Comparison of ENCODE assay signal across 16 cellular contexts in genomic region chr1:9736241-9736640, GRCh38.
DNase-seq lines count a peak whose midpoint lies in the region; ATAC-seq and TF ChIP-seq lines count a peak whose summit lies in the region.
"Had no signal": no experiment of that assay in that cellular context is flagged by ENCODE, and none has a peak within 500 bp of the region (broad histone marks: within the 10 kb centered on the region; RNA-seq: fewer than 3 reads in every experiment).

No MANE protein-coding gene starts in this region.

- H3K36me3 ChIP-seq in BLaER1 treated with 17β-estradiol and CSF1 and Interleukin-3, amounts not matched to agents 10 nM and 100 nM: peaks cover 61 to 100% (median 92%) of the 10 kb centered on the region in 11 experiments
- peaks cover 25 to 84% (median 36%) of the 10 kb centered on the region in 3 experiments for H3K36me3 ChIP-seq in naive thymus-derived CD4-positive, alpha-beta T cell (ENCODE audit: control insufficient read depth in 2 of 3, insufficient read depth in 3 of 3, low read length in 3 of 3)

- no peak for TF ChIP-seq CTCF in activated CD8-positive, alpha-beta T cell treated with anti-CD3 and anti-CD28 coated beads for 36 hours (IDR thresholded peaks at IDR 0.05)

- intact Hi-C loops in activated CD8-positive, alpha-beta T cell treated with anti-CD3 and anti-CD28 coated beads for 36 hours (cut with micrococcal nuclease): no loop called here
- intact Hi-C loops in naive thymus-derived CD4-positive, alpha-beta T cell (cut with micrococcal nuclease): no loop called here

- no peak for ATAC-seq in activated CD8-positive, alpha-beta T cell treated with anti-CD3 and anti-CD28 coated beads, Interleukin-2, amount 10 ng/mL, durations not matched to agents 7 days and 5 days
- ATAC-seq in activated CD8-positive, alpha-beta T cell treated with anti-CD3 and anti-CD28 coated beads for 36 hours: no peak
- no peak for ATAC-seq in T-cell (replicated peaks in 1 of 4)
- no peak for ATAC-seq in naive thymus-derived CD4-positive, alpha-beta T cell
- ATAC-seq in HG03108 (IDR thresholded peaks at IDR 0.05; ENCODE audit: unreplicated experiment): no peak
- no peak for ATAC-seq in GM18498 (IDR thresholded peaks at IDR 0.05; ENCODE audit: unreplicated experiment)
- ATAC-seq: HCT116 had no signal

- H3K27me3 ChIP-seq in BLaER1 treated with 17β-estradiol and CSF1 and Interleukin-3, amounts not matched to agents 10 nM and 100 nM: no peaks in the 10 kb centered on the region
- no peaks in the 10 kb centered on the region for H3K27me3 ChIP-seq in naive thymus-derived CD4-positive, alpha-beta T cell (ENCODE audit: control insufficient read depth in 2 of 2, insufficient read depth in 2 of 2, low read length in 2 of 2)

- POLR2A ChIA-PET in activated CD8-positive, alpha-beta T cell treated with anti-CD3 and anti-CD28 coated beads, Interleukin-2, amount 10 ng/mL, durations not matched to agents 7 days and 5 days (lab: Charles Lee): no interaction called here
- POLR2A ChIA-PET in activated CD8-positive, alpha-beta T cell treated with anti-CD3 and anti-CD28 coated beads for 36 hours (lab: Charles Lee): no interaction called here
- POLR2A ChIA-PET in T-cell (lab: Charles Lee): no interaction called here
- POLR2A ChIA-PET in naive thymus-derived CD4-positive, alpha-beta T cell (lab: Charles Lee): interaction anchor here (1.0 to 3.8 kb wide), 3 partner anchors 10 to 20 kb away, joined by 3 to 16 read pairs (median 11); no protein-coding TSS in a partner anchor

- no peak overlapping the region for H3K4me3 Mint-ChIP-seq in activated CD8-positive, alpha-beta T cell treated with anti-CD3 and anti-CD28 coated beads, Interleukin-2, amount 10 ng/mL, durations not matched to agents 7 days and 5 days
- no peak overlapping the region for H3K4me3 Mint-ChIP-seq in activated CD8-positive, alpha-beta T cell treated with anti-CD3 and anti-CD28 coated beads for 36 hours
- H3K4me3 Mint-ChIP-seq in T-cell: no peak overlapping the region
- H3K4me3 Mint-ChIP-seq in naive thymus-derived CD4-positive, alpha-beta T cell: peak overlapping the region in 2 of 10 donors; percentile 19 to 50
- H3K4me3 Mint-ChIP-seq: CD4-positive, alpha-beta T cell had no signal

- no peaks in the 10 kb centered on the region for H3K27me3 Mint-ChIP-seq in activated CD8-positive, alpha-beta T cell treated with anti-CD3 and anti-CD28 coated beads, Interleukin-2, amount 10 ng/mL, durations not matched to agents 7 days and 5 days (ENCODE audit: low read depth)
- no peaks in the 10 kb centered on the region for H3K27me3 Mint-ChIP-seq in activated CD8-positive, alpha-beta T cell treated with anti-CD3 and anti-CD28 coated beads for 36 hours
- H3K27me3 Mint-ChIP-seq in T-cell: no peaks in the 10 kb centered on the region
- H3K27me3 Mint-ChIP-seq in naive thymus-derived CD4-positive, alpha-beta T cell: no peaks in the 10 kb centered on the region
- H3K27me3 Mint-ChIP-seq: CD4-positive, alpha-beta T cell had no signal

- no peak overlapping the region for H3K4me3 ChIP-seq in BLaER1 treated with 17β-estradiol and CSF1 and Interleukin-3, amounts not matched to agents 10 nM and 100 nM
- H3K4me3 ChIP-seq in naive thymus-derived CD4-positive, alpha-beta T cell (ENCODE audit: low read length): no peak overlapping the region
- H3K4me3 ChIP-seq: GM23248 had no signal

- peak overlapping the region; percentile 63 to 85 (median 75) for H3K4me2 ChIP-seq in BLaER1 treated with 17β-estradiol and CSF1 and Interleukin-3, amounts not matched to agents 10 nM and 100 nM

- peaks cover 0 to 9% (median 0%) of the 10 kb centered on the region in 11 experiments; a peak in 4 of 22 replicates for H3K9me3 ChIP-seq in BLaER1 treated with 17β-estradiol and CSF1 and Interleukin-3, amounts not matched to agents 10 nM and 100 nM (replicated peaks in 1 of 11)
- H3K9me3 ChIP-seq in naive thymus-derived CD4-positive, alpha-beta T cell (ENCODE audit: control insufficient read depth in 2 of 3, low read length in 3 of 3): no peaks in the 10 kb centered on the region

- H3K4me1 Mint-ChIP-seq in activated CD8-positive, alpha-beta T cell treated with anti-CD3 and anti-CD28 coated beads, Interleukin-2, amount 10 ng/mL, durations not matched to agents 7 days and 5 days (ENCODE audit: low read depth): peaks cover 60% of the 10 kb centered on the region
- peaks cover 17% of the 10 kb centered on the region for H3K4me1 Mint-ChIP-seq in activated CD8-positive, alpha-beta T cell treated with anti-CD3 and anti-CD28 coated beads for 36 hours (ENCODE audit: low read depth)
- peaks cover 35 to 40% (median 39%) of the 10 kb centered on the region in 3 donors for H3K4me1 Mint-ChIP-seq in T-cell
- H3K4me1 Mint-ChIP-seq in naive thymus-derived CD4-positive, alpha-beta T cell: peaks cover 13 to 60% (median 42%) of the 10 kb centered on the region in 7 donors

- peaks cover 66 to 76% (median 71%) of the 10 kb centered on the region in 10 experiments for H3K4me1 ChIP-seq in BLaER1 treated with 17β-estradiol and CSF1 and Interleukin-3, amounts not matched to agents 10 nM and 100 nM
- H3K4me1 ChIP-seq in naive thymus-derived CD4-positive, alpha-beta T cell (ENCODE audit: control insufficient read depth in 2 of 2, insufficient read depth in 2 of 2, low read length in 2 of 2): peaks cover 0 to 20% of the 10 kb centered on the region in 2 donors

- no peak for DNase-seq in activated CD8-positive, alpha-beta T cell treated with anti-CD3 and anti-CD28 coated beads, Interleukin-2, amount 10 ng/mL, durations not matched to agents 7 days and 5 days
- DNase-seq in activated CD8-positive, alpha-beta T cell treated with anti-CD3 and anti-CD28 coated beads for 36 hours: no peak
- no peak for DNase-seq in T-cell
- DNase-seq in naive thymus-derived CD4-positive, alpha-beta T cell: no peak
- DNase-seq in foreskin melanocyte: no peak
- DNase-seq: 8988T; AML-193; C1 segment of cervical spinal cord; CD4-positive, alpha-beta T cell; DMS79; GM23248; IMR-90 had no signal

- H3K27ac Mint-ChIP-seq in activated CD8-positive, alpha-beta T cell treated with anti-CD3 and anti-CD28 coated beads, Interleukin-2, amount 10 ng/mL, durations not matched to agents 7 days and 5 days: peak overlapping the region; percentile 43
- no peak overlapping the region for H3K27ac Mint-ChIP-seq in activated CD8-positive, alpha-beta T cell treated with anti-CD3 and anti-CD28 coated beads for 36 hours
- peak overlapping the region; percentile 11 to 16 for H3K27ac Mint-ChIP-seq in T-cell
- H3K27ac Mint-ChIP-seq in naive thymus-derived CD4-positive, alpha-beta T cell: peak overlapping the region in 5 of 9 donors; percentile 9 to 77 (median 52)

- H4K20me1 ChIP-seq in BLaER1 treated with 17β-estradiol and CSF1 and Interleukin-3, amounts not matched to agents 10 nM and 100 nM: peaks cover 18 to 81% (median 71%) of the 10 kb centered on the region in 11 experiments; a peak in 21 of 22 replicates

- CTCF ChIA-PET in activated CD8-positive, alpha-beta T cell treated with anti-CD3 and anti-CD28 coated beads, Interleukin-2, amount 10 ng/mL, durations not matched to agents 7 days and 5 days (lab: Charles Lee): no interaction called here
- CTCF ChIA-PET in activated CD8-positive, alpha-beta T cell treated with anti-CD3 and anti-CD28 coated beads for 36 hours (lab: Charles Lee): interaction anchor here (0.8 kb wide), 1 partner anchor 46 kb away, joined by 3 read pairs; no protein-coding TSS in a partner anchor
- CTCF ChIA-PET in T-cell (lab: Charles Lee): no interaction called here
- CTCF ChIA-PET in naive thymus-derived CD4-positive, alpha-beta T cell (lab: Charles Lee): no interaction called here

- no peak overlapping the region for H3K27ac ChIP-seq in BLaER1 treated with 17β-estradiol and CSF1 and Interleukin-3, amounts not matched to agents 10 nM and 100 nM
- H3K27ac ChIP-seq in naive thymus-derived CD4-positive, alpha-beta T cell (ENCODE audit: low read depth, low read length): peak overlapping the region; percentile 15
- H3K27ac ChIP-seq: GM23248 had no signal

- H3K36me3 Mint-ChIP-seq in activated CD8-positive, alpha-beta T cell treated with anti-CD3 and anti-CD28 coated beads, Interleukin-2, amount 10 ng/mL, durations not matched to agents 7 days and 5 days (ENCODE audit: low read depth): peaks cover 70% of the 10 kb centered on the region
- H3K36me3 Mint-ChIP-seq in activated CD8-positive, alpha-beta T cell treated with anti-CD3 and anti-CD28 coated beads for 36 hours (ENCODE audit: low read depth): peaks cover 36% of the 10 kb centered on the region
- H3K36me3 Mint-ChIP-seq in T-cell: peaks cover 47% of the 10 kb centered on the region
- peaks cover 5 to 56% (median 42%) of the 10 kb centered on the region in 5 donors for H3K36me3 Mint-ChIP-seq in naive thymus-derived CD4-positive, alpha-beta T cell

- no peak overlapping the region for H3K9ac ChIP-seq in BLaER1 treated with 17β-estradiol and CSF1 and Interleukin-3, amounts not matched to agents 10 nM and 100 nM
- H3K9ac ChIP-seq: GM23248 had no signal

- no peaks in the 10 kb centered on the region for H3K9me3 Mint-ChIP-seq in activated CD8-positive, alpha-beta T cell treated with anti-CD3 and anti-CD28 coated beads, Interleukin-2, amount 10 ng/mL, durations not matched to agents 7 days and 5 days (ENCODE audit: insufficient read depth)
- no peaks in the 10 kb centered on the region for H3K9me3 Mint-ChIP-seq in activated CD8-positive, alpha-beta T cell treated with anti-CD3 and anti-CD28 coated beads for 36 hours
- H3K9me3 Mint-ChIP-seq in T-cell: no peaks in the 10 kb centered on the region
- H3K9me3 Mint-ChIP-seq in naive thymus-derived CD4-positive, alpha-beta T cell: peaks cover 0 to 26% (median 0%) of the 10 kb centered on the region in 11 donors
- H3K9me3 Mint-ChIP-seq: CD4-positive, alpha-beta T cell had no signal
